Comparison of ENCODE assay signal across 10 cellular contexts in genomic region chr10:46584196-46584595, GRCh38. TPM values are rescaled to one million over a fixed set of nuclear protein-coding genes. Genes with fewer than 3 reads are reported as not detected.
"Had no signal": no experiment of that assay in that cellular context is flagged by ENCODE, and none has a peak within 500 bp of the region (broad histone marks: within the 10 kb centered on the region; RNA-seq: fewer than 3 reads in every experiment).

No MANE protein-coding gene starts in this region.

RNA-seq across cellular contexts. Expression of gene GPRIN2, which starts 27.7 kb away (rescaled TPM):
- total RNA-seq: activated CD4-positive, alpha-beta memory T cell treated with anti-CD3 and anti-CD28 coated beads for 36 hours; activated CD4-positive, alpha-beta T cell treated with anti-CD3 and anti-CD28 coated beads for 36 hours; activated CD8-positive, alpha-beta memory T cell treated with anti-CD3 and anti-CD28 coated beads for 36 hours; activated CD8-positive, alpha-beta T cell treated with anti-CD3 and anti-CD28 coated beads for 36 hours; activated naive CD8-positive, alpha-beta T cell treated with anti-CD3 and anti-CD28 coated beads, Interleukin-2, amount 10 ng/mL, durations not matched to agents 7 days and 5 days; activated T-helper 2 cell treated with anti-CD3 and anti-CD28 coated beads, Interferon-gamma antibody, Interleukin-2, Interleukin-4, amounts not matched to agents 10 μg/mL and 5 μg/mL and 100 μg/mL, durations not matched to agents 14 hours and 24 hours and 36 hours; T-cell; T-helper 1 cell treated with Interleukin-12 subunit alpha and Interleukin-12 subunit beta and Interleukin-4 antibody, amounts not matched to agents 30 ng/mL and 1 ng/mL, for 36 hours; T-helper 17 cell; T-helper 2 cell treated with Interferon-gamma antibody and Interleukin-4, amounts not matched to agents 100 ng/mL and 5 ng/mL, for 36 hours had no signal
